Comparison of ENCODE assay signal across 8 cellular contexts in the genomic region with DNA sequence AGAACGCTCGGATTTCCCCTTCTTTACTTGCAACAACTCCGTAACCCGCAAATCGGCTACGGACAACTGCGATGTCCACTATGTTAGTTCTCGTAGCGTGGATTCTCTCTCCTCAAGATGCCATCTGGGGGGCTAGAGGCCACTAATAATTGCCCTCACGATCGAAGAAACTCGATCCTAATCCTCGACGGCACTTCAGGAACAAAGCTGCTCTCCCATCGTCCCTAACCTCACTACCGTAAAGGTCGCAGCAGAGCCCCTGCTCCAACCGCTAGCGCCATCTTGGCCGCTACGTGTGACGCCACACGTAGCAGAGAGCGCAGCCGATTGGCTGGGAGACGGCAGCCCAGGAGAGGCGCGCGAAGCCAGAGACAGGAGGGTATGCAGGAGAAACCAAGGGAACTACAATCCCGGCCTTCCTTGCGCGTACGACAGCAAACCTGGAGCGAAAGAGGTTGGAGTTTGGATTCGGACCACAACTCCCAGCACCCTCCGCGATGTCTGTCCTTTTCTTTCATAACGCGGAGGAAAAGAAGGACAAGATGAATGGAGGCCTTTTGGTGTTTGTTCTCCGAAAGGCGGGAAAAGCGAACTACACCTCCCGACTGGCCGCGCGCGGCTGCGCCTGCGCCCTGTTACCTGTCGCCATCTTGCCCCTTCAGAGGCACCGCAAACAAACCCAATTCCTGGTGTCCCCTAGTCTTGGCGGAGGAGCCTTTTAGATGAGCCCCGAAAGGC. TPM values are rescaled to one million over a fixed set of nuclear protein-coding genes. Genes with fewer than 3 reads are reported as not detected.
DNase-seq lines count a peak whose midpoint lies in the region; ATAC-seq and TF ChIP-seq lines count a peak whose summit lies in the region.

A gene with protein sequence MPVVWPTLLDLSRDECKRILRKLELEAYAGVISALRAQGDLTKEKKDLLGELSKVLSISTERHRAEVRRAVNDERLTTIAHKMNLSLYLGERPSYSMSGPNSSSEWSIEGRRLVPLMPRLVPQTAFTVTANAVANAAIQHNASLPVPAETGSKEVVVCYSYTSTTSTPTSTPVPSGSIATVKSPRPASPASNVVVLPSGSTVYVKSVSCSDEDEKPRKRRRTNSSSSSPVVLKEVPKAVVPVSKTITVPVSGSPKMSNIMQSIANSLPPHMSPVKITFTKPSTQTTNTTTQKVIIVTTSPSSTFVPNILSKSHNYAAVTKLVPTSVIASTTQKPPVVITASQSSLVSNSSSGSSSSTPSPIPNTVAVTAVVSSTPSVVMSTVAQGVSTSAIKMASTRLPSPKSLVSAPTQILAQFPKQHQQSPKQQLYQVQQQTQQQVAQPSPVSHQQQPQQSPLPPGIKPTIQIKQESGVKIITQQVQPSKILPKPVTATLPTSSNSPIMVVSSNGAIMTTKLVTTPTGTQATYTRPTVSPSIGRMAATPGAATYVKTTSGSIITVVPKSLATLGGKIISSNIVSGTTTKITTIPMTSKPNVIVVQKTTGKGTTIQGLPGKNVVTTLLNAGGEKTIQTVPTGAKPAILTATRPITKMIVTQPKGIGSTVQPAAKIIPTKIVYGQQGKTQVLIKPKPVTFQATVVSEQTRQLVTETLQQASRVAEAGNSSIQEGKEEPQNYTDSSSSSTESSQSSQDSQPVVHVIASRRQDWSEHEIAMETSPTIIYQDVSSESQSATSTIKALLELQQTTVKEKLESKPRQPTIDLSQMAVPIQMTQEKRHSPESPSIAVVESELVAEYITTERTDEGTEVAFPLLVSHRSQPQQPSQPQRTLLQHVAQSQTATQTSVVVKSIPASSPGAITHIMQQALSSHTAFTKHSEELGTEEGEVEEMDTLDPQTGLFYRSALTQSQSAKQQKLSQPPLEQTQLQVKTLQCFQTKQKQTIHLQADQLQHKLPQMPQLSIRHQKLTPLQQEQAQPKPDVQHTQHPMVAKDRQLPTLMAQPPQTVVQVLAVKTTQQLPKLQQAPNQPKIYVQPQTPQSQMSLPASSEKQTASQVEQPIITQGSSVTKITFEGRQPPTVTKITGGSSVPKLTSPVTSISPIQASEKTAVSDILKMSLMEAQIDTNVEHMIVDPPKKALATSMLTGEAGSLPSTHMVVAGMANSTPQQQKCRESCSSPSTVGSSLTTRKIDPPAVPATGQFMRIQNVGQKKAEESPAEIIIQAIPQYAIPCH (N-terminal part only) (plus strand): TSS at position 635 of the 738 bp plus-strand sequence. CDS start 1,921 bp downstream, outside the sequence.

- ATAC-seq in GM18870 (IDR thresholded peaks at IDR 0.05; ENCODE audit: unreplicated experiment) (peak; percentile 88), HG03135 (IDR thresholded peaks at IDR 0.05; ENCODE audit: unreplicated experiment) (peak; percentile 92)

- H3K27me3 ChIP-seq in ACC112 (ENCODE audit: insufficient read depth, low read length) (no peaks in the 10 kb centered on the region), breast epithelium (no peaks in the 10 kb centered on the region), iPS-18a (ENCODE audit: control insufficient read depth, insufficient read depth, low read length) (no peaks in the 10 kb centered on the region), skeletal muscle satellite cell (ENCODE audit: control insufficient read depth, insufficient read depth, low read length) (no peaks in the 10 kb centered on the region)

- H2AFZ ChIP-seq in ACC112 (ENCODE audit: low read length, unreplicated experiment): peak within 1 kb of the TSS; percentile 77

- peaks cover 47% of the 10 kb centered on the region for H3K79me2 ChIP-seq in ACC112 (ENCODE audit: control insufficient read depth, insufficient read depth, low read length, unreplicated experiment)

- H3K4me3 ChIP-seq in ACC112 (ENCODE audit: low read depth, low read length) (peak within 1 kb of the TSS; percentile 82), breast epithelium (peak within 1 kb of the TSS; percentile 96 to 100 (median 99)), iPS-18a (ENCODE audit: low read length) (peak within 1 kb of the TSS; percentile 92), skeletal muscle satellite cell (ENCODE audit: low read length) (peak within 1 kb of the TSS; percentile 86)

- intact Hi-C loops in breast epithelium (cut with DNase I; ENCODE audit: low total_unique reads): loop anchor here (2.0 kb wide), 1 partner anchor 64 kb away; a partner anchor contains a TSS

- H3K4me1 ChIP-seq in ACC112 (ENCODE audit: control insufficient read depth, insufficient read depth, low read length, unreplicated experiment) (peaks cover 13% of the 10 kb centered on the region), breast epithelium (peaks cover 3 to 5% of the 10 kb centered on the region in 2 donors), iPS-18a (ENCODE audit: control insufficient read depth, low read depth, low read length) (peaks cover 39% of the 10 kb centered on the region), skeletal muscle satellite cell (ENCODE audit: control insufficient read depth, insufficient read depth, low read length) (peaks cover 8% of the 10 kb centered on the region)

- TF ChIP-seq POLR2A in breast epithelium (IDR thresholded peaks at IDR 0.05): peak; percentile 99

- no peaks in the 10 kb centered on the region for H3K9me3 ChIP-seq in breast epithelium
- H3K9me3 ChIP-seq in iPS-18a (ENCODE audit: control insufficient read depth, low read depth, low read length): no peaks in the 10 kb centered on the region
- H3K9me3 ChIP-seq in skeletal muscle satellite cell (replicated peaks; ENCODE audit: low read length): no peaks in the 10 kb centered on the region

- H3K27ac ChIP-seq in ACC112 (ENCODE audit: low read depth, low read length) (peak within 1 kb of the TSS; percentile 80), VCaP (peak within 1 kb of the TSS; percentile 93), breast epithelium (peak within 1 kb of the TSS; percentile 94 to 97), iPS-18a (ENCODE audit: low read length) (peak within 1 kb of the TSS; percentile 98)

- H3K36me3 ChIP-seq in ACC112 (ENCODE audit: insufficient read depth, low read length): peaks cover 4% of the 10 kb centered on the region
- no peaks in the 10 kb centered on the region for H3K36me3 ChIP-seq in breast epithelium
- peaks cover 7% of the 10 kb centered on the region for H3K36me3 ChIP-seq in iPS-18a (ENCODE audit: control insufficient read depth, low read depth, low read length)
- H3K36me3 ChIP-seq in skeletal muscle satellite cell (ENCODE audit: insufficient read depth, low read length): peaks cover 8% of the 10 kb centered on the region

- peak; percentile 99 for DNase-seq in NCI-H2196 treated with DMSO at 0.1 percent for 48 hours (lab: John Stamatoyannopoulos, UW; ENCODE audit: unreplicated experiment)
- peak; percentile 94 to 97 for DNase-seq in breast epithelium (ENCODE audit: low spot score in 2 of 2)

- H3K4me2 ChIP-seq in skeletal muscle satellite cell (ENCODE audit: low read length): peak within 1 kb of the TSS; percentile 87

- H3K9ac ChIP-seq in iPS-18a (ENCODE audit: low read length): peak within 1 kb of the TSS; percentile 99
- H3K9ac ChIP-seq in skeletal muscle satellite cell (ENCODE audit: low read depth, low read length): peak within 1 kb of the TSS; percentile 91

- TF ChIP-seq CTCF in VCaP (conservative IDR thresholded peaks at IDR 0.05) (no peak), breast epithelium (IDR thresholded peaks at IDR 0.05) (peak in 1 of 3 donors; percentile 4)

RNA-seq across cellular contexts. Expression of the gene that starts here (rescaled TPM):
- 10 to 100 TPM; 22.9 to 71.3 (median 43.9) TPM for total RNA-seq in breast epithelium
- 12.0 and 13.2 TPM in 2 replicates for total RNA-seq in skeletal muscle satellite cell (2012; rRNA removed)

Comparison
In these comparisons a context has a peak if more than half of its experiments do, and no peak if none do; other contexts are left out.
1. Peak in every context shown above with its lines: DNase-seq, ATAC-seq, H3K4me3 ChIP-seq and H3K27ac ChIP-seq.